ENCODE assay signal across 8 cellular contexts in genomic region chr4:13548984-13549546, GRCh38. TPM values are rescaled to one million over a fixed set of nuclear protein-coding genes. Genes with fewer than 3 reads are reported as not detected.
DNase-seq lines count a peak whose midpoint lies in the region; ATAC-seq, FAIRE-seq and TF ChIP-seq lines count a peak whose summit lies in the region.

No MANE protein-coding gene starts in this region.

- TF ChIP-seq RAD21 in A549 (conservative IDR thresholded peaks at IDR 0.05 in 1 of 2, IDR thresholded peaks at IDR 0.05 in 1 of 2) = peak; percentile 88 to 89

- 0 out of 3 replicates have a peak, but pooled peaks cover 2% of the 10 kb centered on the region for H3K9me3 ChIP-seq in A549

- no peaks in the 10 kb centered on the region; the same call in 2 of the 3 replicates for H3K4me1 ChIP-seq in A549

- no peaks in the 10 kb centered on the region for H3K36me3 ChIP-seq in brain microvascular endothelial cell (replicated peaks)

- CTCF ChIA-PET in A549 (lab: Yijun Ruan, JAX) = interaction anchor here (0.9 to 3.5 kb wide), 5 partner anchors 19 to 703 kb away, joined by 3 to 16 read pairs (median 7); no protein-coding TSS in a partner anchor

- H3K4me3 ChIP-seq in A549 (peak overlapping the region; percentile 61), brain microvascular endothelial cell (ENCODE audit: low read depth, low read length) (peak overlapping the region; percentile 52)

- H3K27me3 ChIP-seq in brain microvascular endothelial cell (replicated peaks) = peaks cover 43% of the 10 kb centered on the region

- WGBS in A549 (ENCODE audit: missing lambda C conversion rate) = 3% methylated on average over 21 of the region's 21 CpGs

- DNase-seq in A549 (ENCODE audit: low read depth in 1 of 2, low spot score in 1 of 2) (peak; percentile 78 to 80), NCI-H2081 treated with DMSO at 0.1 percent for 48 hours (lab: John Stamatoyannopoulos, UW) (peak; percentile 78), UCSD-AML1 (lab: John Stamatoyannopoulos, UW; ENCODE audit: unreplicated experiment) (peak; percentile 85), brain microvascular endothelial cell (peak; percentile 68), iPS-NIHi11 (ENCODE audit: low spot score) (peak; percentile 88)
- peak; percentile 73 to 87 for DNase-seq in stimulated activated CD4-positive, alpha-beta T cell treated with anti-CD3 and anti-CD28 coated beads, Interleukin-12 subunit alpha, Interleukin-12 subunit beta, amount 100 ng/mL, for 24 hours (ENCODE audit: low read depth in 2 of 2)

- peak overlapping the region; percentile 94 for H3K4me2 ChIP-seq in A549

- POLR2A ChIA-PET in A549 (lab: Yijun Ruan, JAX) = no interaction called here

- in situ Hi-C loops in brain microvascular endothelial cell (cut with HindIII; ENCODE audit: low pct_ligation_motif_present, low sequenced_read_pairs) = no loop called here

- peak overlapping the region; percentile 66 to 79 for H3K27ac ChIP-seq in A549
- H3K27ac ChIP-seq in brain microvascular endothelial cell = no peak overlapping the region

- ATAC-seq in A549 (peak; percentile 51 to 73; a peak in 5 of 6 replicates), GM18519 (IDR thresholded peaks at IDR 0.05; ENCODE audit: low FRiP score, unreplicated experiment) (peak; percentile 65), HG03064 (IDR thresholded peaks at IDR 0.05; ENCODE audit: low read depth, unreplicated experiment) (peak; percentile 67)

- TF ChIP-seq EP300 in A549 (IDR thresholded peaks at IDR 0.05) = no peak

- FAIRE-seq in A549 (lab: Jason Lieb, UNC) = no peak

- no peak for TF ChIP-seq POLR2A in A549 (IDR thresholded peaks at IDR 0.05; ENCODE audit: low read length)

- TF ChIP-seq CTCF in A549 (IDR thresholded peaks at IDR 0.05) (peak; percentile 83), brain microvascular endothelial cell (IDR thresholded peaks at IDR 0.05; ENCODE audit: low read depth, low read length, missing control alignments) (peak; percentile 88)

TF ChIP-seq in A549, 52 proteins besides CTCF, POLR2A, EP300 and RAD21:
- 0 out of 2 replicates have a peak, but pooled peaks have one; percentile 31 for TF ChIP-seq MAX (IDR thresholded peaks at IDR 0.05)
- TF ChIP-seq ZFP36 (IDR thresholded peaks at IDR 0.05; ENCODE audit: borderline replicate concordance, partially characterized antibody) = no peak
- no peak for TF ChIP-seq FOXS1 (CRISPR knock-in tag; IDR thresholded peaks at IDR 0.05)
- TF ChIP-seq GATA3 (IDR thresholded peaks at IDR 0.05; ENCODE audit: borderline replicate concordance) = no peak
- TF ChIP-seq MAZ (IDR thresholded peaks at IDR 0.05; ENCODE audit: borderline replicate concordance, low read depth, low read length) = no peak
- TF ChIP-seq SMC3 (IDR thresholded peaks at IDR 0.05) = peak; percentile 82
- TF ChIP-seq POLR2AphosphoS2 (conservative IDR thresholded peaks at IDR 0.05; ENCODE audit: low read length) = no peak
- TF ChIP-seq REST (IDR thresholded peaks at IDR 0.05) = no peak
- no peak for TF ChIP-seq ZC3H11A (IDR thresholded peaks at IDR 0.05)
- TF ChIP-seq ATOH8 (CRISPR knock-in tag; IDR thresholded peaks at IDR 0.05; ENCODE audit: low read depth) = no peak
- no peak for TF ChIP-seq FOSB (CRISPR knock-in tag; IDR thresholded peaks at IDR 0.05)
- TF ChIP-seq BCL3 (IDR thresholded peaks at IDR 0.05) = no peak
- no peak for TF ChIP-seq NFE2L2 (conservative IDR thresholded peaks at IDR 0.05; ENCODE audit: low read length)
- TF ChIP-seq JUNB (IDR thresholded peaks at IDR 0.05) = no peak
- TF ChIP-seq JUN (IDR thresholded peaks at IDR 0.05) = no peak
- no peak for TF ChIP-seq HMGXB4 (CRISPR knock-in tag; IDR thresholded peaks at IDR 0.05; ENCODE audit: borderline replicate concordance)
- 0 out of 2 replicates have a peak, but pooled peaks have one; percentile 29 for TF ChIP-seq KDM5A (IDR thresholded peaks at IDR 0.05)
TF ChIP-seq in A549: peak in this region for 3.

RNA-seq across cellular contexts. Expression of gene NKX3-2, which starts 4.8 kb away (rescaled TPM):
- polyA plus RNA-seq in A549 (2011; rRNA removed) (0.06 and 0.09 TPM in 2 replicates), A549 (2017; fragmentation: RNase III; extraction: RNeasy Plus Mini Kit Qiagen cat#74134 plus additional on column Dnase treatment) (0.17 to 0.44 TPM (median 0.38 TPM) in 3 replicates)
- 0.08 and 0.14 TPM in 2 replicates for polyA plus RNA-seq in A549 (2012; cell fraction: cytosol; rRNA removed)
- polyA plus RNA-seq in A549 (2012; cell fraction: nucleus; rRNA removed) = 0.22 and 0.24 TPM in 2 replicates
- 0.15 TPM in 1 of 2 replicates, not detected in the other for polyA minus RNA-seq in A549 (2011; rRNA and poly(A)+ RNA removed)
